ENCODE assay signal across 19 cellular contexts in genomic region chr2:63858291-63858690, GRCh38.
"Had no signal": no experiment of that assay in that cellular context is flagged by ENCODE, and none has a peak within 500 bp of the region (broad histone marks: within the 10 kb centered on the region; RNA-seq: fewer than 3 reads in every experiment).

No MANE protein-coding gene starts in this region.

- DNase-seq: activated B cell treated with CpG ODN at 0.5 μM for 24 hours; activated CD4-positive, alpha-beta T cell treated with anti-CD3 and anti-CD28 coated beads for 4 hours; activated CD8-positive, alpha-beta memory T cell treated with anti-CD3 and anti-CD28 coated beads, Interleukin-2, amount 50 U/mL, for 4 hours; activated gamma-delta T cell; activated T-cell treated with anti-CD3 and anti-CD28 coated beads, Interleukin-2, amount 50 U/mL, for 48 hours; anterior cingulate cortex; brain microvascular endothelial cell; colonic mucosa; foreskin keratinocyte; hypothalamus; left lung; mammary epithelial cell; midbrain; stimulated activated CD8-positive, alpha-beta memory T cell treated with anti-CD3 and anti-CD28 coated beads, Interleukin-4, amount 100 ng/mL, for 48 hours; stimulated activated naive CD4-positive, alpha-beta T cell; upper lobe of right lung had no signal

- H3K4me3 Mint-ChIP-seq: activated B cell treated with CpG ODN at 0.5 μM for 24 hours; central memory CD8-positive, alpha-beta T cell; neural progenitor cell had no signal

- H3K27ac ChIP-seq: brain microvascular endothelial cell, colonic mucosa, foreskin keratinocyte, left lung, neural progenitor cell, upper lobe of right lung had no signal

- H3K27me3 ChIP-seq: brain microvascular endothelial cell, colonic mucosa, foreskin keratinocyte, left lung, neural progenitor cell, upper lobe of right lung had no signal

- H3K4me2 ChIP-seq: neural progenitor cell had no signal

- H2AFZ ChIP-seq: neural progenitor cell had no signal

- ATAC-seq: foreskin keratinocyte, left lung, upper lobe of right lung had no signal

- H3K27me3 Mint-ChIP-seq: activated B cell treated with CpG ODN at 0.5 μM for 24 hours; central memory CD8-positive, alpha-beta T cell; progenitor cell of endocrine pancreas had no signal

- H3K4me3 ChIP-seq: colonic mucosa, left lung, neural progenitor cell, upper lobe of right lung had no signal

- H3K27ac Mint-ChIP-seq: activated B cell treated with CpG ODN at 0.5 μM for 24 hours, neural progenitor cell, progenitor cell of endocrine pancreas had no signal

- H3K9me3 Mint-ChIP-seq: activated B cell treated with CpG ODN at 0.5 μM for 24 hours; central memory CD8-positive, alpha-beta T cell; neural progenitor cell had no signal
